14 cellular contexts compared by ENCODE assay signal in the genomic region with DNA sequence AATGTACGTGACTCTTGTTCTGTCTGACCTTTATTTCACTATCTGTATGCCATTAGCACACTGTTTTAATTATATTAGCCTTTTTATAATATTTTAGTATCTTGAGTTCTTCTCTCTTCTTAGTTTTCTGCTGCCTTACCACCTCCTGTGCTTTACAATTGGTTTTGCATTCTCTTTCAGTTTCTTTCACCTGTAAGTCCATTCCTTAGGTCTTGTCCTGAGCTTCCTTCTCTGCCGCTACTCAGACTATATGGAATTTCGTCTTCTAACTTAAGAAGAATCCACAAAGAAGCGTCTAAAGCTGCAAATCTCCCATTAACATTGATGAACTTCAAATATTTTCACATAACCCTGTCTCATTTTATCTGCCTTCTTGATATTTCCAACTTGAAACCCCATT.
DNase-seq lines count a peak whose midpoint lies in the region; TF ChIP-seq lines count a peak whose summit lies in the region.
"Had no signal": no experiment of that assay in that cellular context is flagged by ENCODE, and none has a peak within 500 bp of the region (broad histone marks: within the 10 kb centered on the region; RNA-seq: fewer than 3 reads in every experiment).

No MANE protein-coding gene starts in this region.

- no peak overlapping the region for H3K4me3 ChIP-seq in lower leg skin (ENCODE audit: low read depth, poor library complexity, severe bottlenecking)

- H3K4me1 Mint-ChIP-seq in activated naive CD4-positive, alpha-beta T cell treated with anti-CD3 and anti-CD28 coated beads for 36 hours (ENCODE audit: low read depth) = no peaks in the 10 kb centered on the region
- H3K4me1 Mint-ChIP-seq in activated naive CD4-positive, alpha-beta T cell treated with anti-CD3 and anti-CD28 coated beads, Interleukin-2, amount 10 ng/mL, durations not matched to agents 7 days and 5 days = no peaks in the 10 kb centered on the region
- H3K4me1 Mint-ChIP-seq: CD14-positive monocyte had no signal

- H3K9me3 Mint-ChIP-seq in activated naive CD4-positive, alpha-beta T cell treated with anti-CD3 and anti-CD28 coated beads for 36 hours = peaks cover 5% of the 10 kb centered on the region
- H3K9me3 Mint-ChIP-seq in activated naive CD4-positive, alpha-beta T cell treated with anti-CD3 and anti-CD28 coated beads, Interleukin-2, amount 10 ng/mL, durations not matched to agents 7 days and 5 days = peaks cover 3% of the 10 kb centered on the region

- TF ChIP-seq CTCF in lower leg skin (IDR thresholded peaks at IDR 0.05) = no peak

- CTCF ChIA-PET in activated naive CD4-positive, alpha-beta T cell treated with anti-CD3 and anti-CD28 coated beads for 36 hours (lab: Charles Lee) = no interaction called here
- CTCF ChIA-PET in activated naive CD4-positive, alpha-beta T cell treated with anti-CD3 and anti-CD28 coated beads, Interleukin-2, amount 10 ng/mL, durations not matched to agents 7 days and 5 days (lab: Charles Lee) = no interaction called here

- TF ChIP-seq POLR2A in lower leg skin (IDR thresholded peaks at IDR 0.05) = no peak

- intact Hi-C loops in activated naive CD4-positive, alpha-beta T cell treated with anti-CD3 and anti-CD28 coated beads for 36 hours (cut with micrococcal nuclease) = no loop called here
- intact Hi-C loops in lower leg skin (cut with DNase I; ENCODE audit: low total_unique reads) = no loop called here

- DNase-seq in activated naive CD4-positive, alpha-beta T cell treated with anti-CD3 and anti-CD28 coated beads for 36 hours = no peak
- DNase-seq in activated naive CD4-positive, alpha-beta T cell treated with anti-CD3 and anti-CD28 coated beads, Interleukin-2, amount 10 ng/mL, durations not matched to agents 7 days and 5 days = no peak
- DNase-seq in iPS DF 4.7 (ENCODE audit: extremely low read depth, low spot score) (peak; percentile 25), iPS-NIHi7 (ENCODE audit: extremely low spot score) (peak; percentile 15), lower leg skin (ENCODE audit: low spot score in 2 of 2) (no peak), occipital lobe (lab: John Stamatoyannopoulos, UW) (no peak)
- no peak for DNase-seq in activated T-cell treated with anti-CD3 and anti-CD28 coated beads, Interleukin-2, amount 50 U/mL, for 1 hour
- no peak for DNase-seq in stimulated activated naive CD4-positive, alpha-beta T cell treated with Interleukin-2 at 50 U/mL for 16 hours (lab: John Stamatoyannopoulos, UW)
- DNase-seq: CD8-positive, alpha-beta T cell; COR-L47; DMS153; DMS79 treated with DMSO at 0.1 percent for 48 hours; EL had no signal

- H3K27ac Mint-ChIP-seq in activated naive CD4-positive, alpha-beta T cell treated with anti-CD3 and anti-CD28 coated beads for 36 hours = peak overlapping the region; percentile 25
- no peak overlapping the region for H3K27ac Mint-ChIP-seq in activated naive CD4-positive, alpha-beta T cell treated with anti-CD3 and anti-CD28 coated beads, Interleukin-2, amount 10 ng/mL, durations not matched to agents 7 days and 5 days
- H3K27ac Mint-ChIP-seq: CD14-positive monocyte; CD8-positive, alpha-beta T cell had no signal

- WGBS in lower leg skin, 2 donors = 72 to 74% methylated on average over 4 of the region's 4 CpGs

- no peak overlapping the region for H3K4me3 Mint-ChIP-seq in activated naive CD4-positive, alpha-beta T cell treated with anti-CD3 and anti-CD28 coated beads for 36 hours
- no peak overlapping the region for H3K4me3 Mint-ChIP-seq in activated naive CD4-positive, alpha-beta T cell treated with anti-CD3 and anti-CD28 coated beads, Interleukin-2, amount 10 ng/mL, durations not matched to agents 7 days and 5 days
- H3K4me3 Mint-ChIP-seq: CD14-positive monocyte; CD8-positive, alpha-beta T cell had no signal

- H3K36me3 Mint-ChIP-seq in activated naive CD4-positive, alpha-beta T cell treated with anti-CD3 and anti-CD28 coated beads for 36 hours (ENCODE audit: low read depth) = no peaks in the 10 kb centered on the region
- no peaks in the 10 kb centered on the region for H3K36me3 Mint-ChIP-seq in activated naive CD4-positive, alpha-beta T cell treated with anti-CD3 and anti-CD28 coated beads, Interleukin-2, amount 10 ng/mL, durations not matched to agents 7 days and 5 days
- H3K36me3 Mint-ChIP-seq: CD14-positive monocyte; CD8-positive, alpha-beta T cell had no signal

- no peaks in the 10 kb centered on the region for H3K27me3 Mint-ChIP-seq in activated naive CD4-positive, alpha-beta T cell treated with anti-CD3 and anti-CD28 coated beads for 36 hours (ENCODE audit: low read depth)
- no peaks in the 10 kb centered on the region for H3K27me3 Mint-ChIP-seq in activated naive CD4-positive, alpha-beta T cell treated with anti-CD3 and anti-CD28 coated beads, Interleukin-2, amount 10 ng/mL, durations not matched to agents 7 days and 5 days

Comparison
In these comparisons a context has a peak if more than half of its experiments do, and no peak if none do; other contexts are left out.
1. DNase-seq: peak in iPS DF 4.7 (single experiment) and iPS-NIHi7 (single experiment); none in activated naive CD4-positive, alpha-beta T cell treated with anti-CD3 and anti-CD28 coated beads for 36 hours (single experiment), activated naive CD4-positive, alpha-beta T cell treated with anti-CD3 and anti-CD28 coated beads, Interleukin-2, amount 10 ng/mL, durations not matched to agents 7 days and 5 days (single experiment), lower leg skin (0 of 2), activated T-cell treated with anti-CD3 and anti-CD28 coated beads, Interleukin-2, amount 50 U/mL, for 1 hour (single experiment), occipital lobe (single experiment) and stimulated activated naive CD4-positive, alpha-beta T cell treated with Interleukin-2 at 50 U/mL for 16 hours (single experiment).